Comparison of ENCODE assay signal across 8 cellular contexts in the genomic region with DNA sequence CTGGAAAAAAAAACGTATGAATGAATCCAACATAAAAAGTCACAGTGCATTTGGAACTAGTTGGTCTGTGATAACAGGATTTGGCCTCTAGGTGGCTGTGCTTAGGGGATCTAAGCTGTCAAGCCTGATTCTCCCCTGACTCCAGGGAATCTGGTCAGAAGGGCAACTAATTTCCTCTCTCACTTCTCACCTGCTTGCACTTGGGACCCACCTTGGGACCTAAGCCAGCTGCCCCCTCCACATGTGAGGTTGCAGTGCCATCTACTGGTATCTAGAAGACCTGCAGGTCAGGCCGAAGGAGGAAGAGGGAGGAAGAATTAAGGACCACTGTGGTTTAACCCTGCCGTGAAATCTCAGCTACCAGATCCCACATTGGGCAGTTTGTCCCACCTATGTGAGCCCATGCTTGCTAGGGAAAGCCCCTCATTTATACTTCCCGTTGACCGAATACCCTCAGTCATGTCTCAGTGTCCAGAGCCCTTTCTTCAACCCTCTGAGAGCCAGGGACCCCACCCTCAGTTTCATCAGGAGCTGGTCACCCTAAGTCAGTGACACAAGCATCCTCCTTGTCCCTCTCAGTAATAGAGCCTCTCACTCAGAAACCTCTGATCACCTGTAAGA. TPM values are rescaled to one million over a fixed set of nuclear protein-coding genes. Genes with fewer than 3 reads are reported as not detected.
DNase-seq lines count a peak whose midpoint lies in the region; ATAC-seq and TF ChIP-seq lines count a peak whose summit lies in the region.

No MANE protein-coding gene starts in this region.

- TF ChIP-seq CTCF in AG09309 (IDR thresholded peaks at IDR 0.05; ENCODE audit: control insufficient read depth, insufficient read depth, low read depth, low read length, missing control alignments): peak; percentile 95
- TF ChIP-seq CTCF in coronary artery (IDR thresholded peaks at IDR 0.05): peak; percentile 81
- TF ChIP-seq CTCF in right lobe of liver (IDR thresholded peaks at IDR 0.05): peak; percentile 88 to 95 (median 94)

- no peaks in the 10 kb centered on the region for H3K9me3 ChIP-seq in right lobe of liver

- no peaks in the 10 kb centered on the region for H3K27me3 ChIP-seq in right lobe of liver

- H3K27ac Mint-ChIP-seq in activated CD4-positive, alpha-beta T cell treated with anti-CD3 and anti-CD28 coated beads for 36 hours: no peak overlapping the region

- 32% methylated on average over 3 of the region's 5 CpGs for WGBS in right lobe of liver (ENCODE audit: insufficient coverage, low coverage, low lambda C conversion rate, missing lambda C conversion rate)

- TF ChIP-seq POLR2A in right lobe of liver (IDR thresholded peaks at IDR 0.05): no peak

- DNase-seq in AG09309 (ENCODE audit: low read depth) (no peak), NCI-H2196 treated with DMSO at 0.1 percent for 48 hours (lab: John Stamatoyannopoulos, UW; ENCODE audit: unreplicated experiment) (peak; percentile 76), coronary artery (ENCODE audit: low spot score) (peak; percentile 74), right lobe of liver (peak; percentile 72 to 80 (median 75))
- peak; percentile 71 for DNase-seq in activated CD4-positive, alpha-beta T cell treated with anti-CD3 and anti-CD28 coated beads for 36 hours
- peak; percentile 6 to 32 for DNase-seq in stimulated activated CD8-positive, alpha-beta memory T cell treated with anti-CD3 and anti-CD28 coated beads, Interleukin-15, amount 100 ng/mL, for 4 hours (ENCODE audit: low read depth in 2 of 2)

- POLR2A ChIA-PET in activated CD4-positive, alpha-beta T cell treated with anti-CD3 and anti-CD28 coated beads for 36 hours (lab: Charles Lee): interaction anchor here (0.7 kb wide), 1 partner anchor 35 kb away, joined by 3 read pairs; no protein-coding TSS in a partner anchor

- H3K4me1 ChIP-seq in right lobe of liver: peaks cover 0 to 21% (median 9%) of the 10 kb centered on the region in 4 donors

- H3K36me3 Mint-ChIP-seq in activated CD4-positive, alpha-beta T cell treated with anti-CD3 and anti-CD28 coated beads for 36 hours (ENCODE audit: low read depth): no peaks in the 10 kb centered on the region

- H3K27ac ChIP-seq in coronary artery (no peak overlapping the region), right lobe of liver (peak overlapping the region in 2 of 3 donors; percentile 71 to 80)

- intact Hi-C loops in activated CD4-positive, alpha-beta T cell treated with anti-CD3 and anti-CD28 coated beads for 36 hours (cut with DNase I, micrococcal nuclease): loop anchor here (1.0 to 10.0 kb wide), 10 partner anchors 33 to 1229 kb away; partner anchors contain the start of genes CAVIN3 (in 1 of the 2), OR52E5 (in 1 of the 2) and OR52N2 (in 1 of the 2)
- intact Hi-C loops in right lobe of liver (cut with DNase I): no loop called here

- H3K27me3 Mint-ChIP-seq in activated CD4-positive, alpha-beta T cell treated with anti-CD3 and anti-CD28 coated beads for 36 hours: peaks cover 3% of the 10 kb centered on the region

- H3K4me1 Mint-ChIP-seq in activated CD4-positive, alpha-beta T cell treated with anti-CD3 and anti-CD28 coated beads for 36 hours: peaks cover 25% of the 10 kb centered on the region

- ATAC-seq in GM18868 (IDR thresholded peaks at IDR 0.05; ENCODE audit: unreplicated experiment) (peak; percentile 79), HG03103 (IDR thresholded peaks at IDR 0.05; ENCODE audit: low read depth, unreplicated experiment) (peak; percentile 83), right lobe of liver (peak; percentile 89 to 94 (median 92))
- peak; percentile 45 for ATAC-seq in activated CD4-positive, alpha-beta T cell treated with anti-CD3 and anti-CD28 coated beads for 36 hours

- no peak overlapping the region for H3K4me3 Mint-ChIP-seq in activated CD4-positive, alpha-beta T cell treated with anti-CD3 and anti-CD28 coated beads for 36 hours

- H3K9me3 Mint-ChIP-seq in activated CD4-positive, alpha-beta T cell treated with anti-CD3 and anti-CD28 coated beads for 36 hours (ENCODE audit: low read depth): no peaks in the 10 kb centered on the region

- no peaks in the 10 kb centered on the region for H3K36me3 ChIP-seq in right lobe of liver

- CTCF ChIA-PET in activated CD4-positive, alpha-beta T cell treated with anti-CD3 and anti-CD28 coated beads for 36 hours (lab: Charles Lee): interaction anchor here (0.6 to 7.5 kb wide), 43 partner anchors 10 to 1536 kb away, joined by 3 to 78 read pairs (median 4); partner anchors contain the start of genes CAVIN3, CCKBR and FHIP1B

- H3K4me3 ChIP-seq in AG09309 (ENCODE audit: control insufficient read depth, low read depth, low read length) (no peak overlapping the region), coronary artery (no peak overlapping the region), right lobe of liver (no peak overlapping the region)

RNA-seq across cellular contexts. Expression of gene CAVIN3, which starts 33.2 kb away (rescaled TPM):
- 10 to 100 TPM; 24.8 to 25.5 TPM for total RNA-seq in activated CD4-positive, alpha-beta T cell treated with anti-CD3 and anti-CD28 coated beads for 36 hours
- 10 to 100 TPM in 1 of 6 experiments, 1 to 10 TPM in 5; 2.6 to 11.2 (median 4.1) TPM for total RNA-seq in right lobe of liver

RNA-seq across cellular contexts. Expression of gene SMPD1, which starts 36.8 kb away (rescaled TPM):
- total RNA-seq in activated CD4-positive, alpha-beta T cell treated with anti-CD3 and anti-CD28 coated beads for 36 hours: 10 to 100 TPM; 13.1 to 14.1 TPM
- total RNA-seq in right lobe of liver: 10 to 100 TPM; 45.3 to 77.9 (median 57.3) TPM

Comparison
In these comparisons a context has a peak if more than half of its experiments do, and no peak if none do; other contexts are left out.
1. H3K27ac ChIP-seq: peak in right lobe of liver (2 of 3); none in coronary artery (0 of 2).
2. intact Hi-C loops: an anchor here in activated CD4-positive, alpha-beta T cell treated with anti-CD3 and anti-CD28 coated beads for 36 hours (1.0 to 10.0 kb wide); none called in right lobe of liver.
3. Peak in every context shown above with its lines, with median percentiles within 50 percentile points of each other: CTCF ChIP-seq and ATAC-seq.